Comparison of ENCODE assay signal across 8 cellular contexts in genomic region chr16:81447383-81448101, GRCh38. TPM values are rescaled to one million over a fixed set of nuclear protein-coding genes. Genes with fewer than 3 reads are reported as not detected.
DNase-seq lines count a peak whose midpoint lies in the region; ATAC-seq lines count a peak whose summit lies in the region.

No MANE protein-coding gene starts in this region.

- peak overlapping the region; percentile 13 for H3K27ac ChIP-seq in substantia nigra (ENCODE audit: low read depth, low read length, poor library complexity, severe bottlenecking)

- no peak overlapping the region for H3K27ac Mint-ChIP-seq in activated T-helper 1 cell treated with anti-CD3 and anti-CD28 coated beads, Interleukin-12 subunit alpha, Interleukin-12 subunit beta, Interleukin-2, Interleukin-4 antibody, amounts not matched to agents 30 ng/mL and 10 ng/mL and 1 ng/mL, durations not matched to agents 14 hours and 24 hours and 36 hours

- intact Hi-C loops in activated T-helper 1 cell treated with anti-CD3 and anti-CD28 coated beads, Interleukin-12 subunit alpha, Interleukin-12 subunit beta, Interleukin-2, Interleukin-4 antibody, amounts not matched to agents 30 ng/mL and 10 ng/mL and 1 ng/mL, durations not matched to agents 14 hours and 24 hours and 36 hours (cut with micrococcal nuclease): loop anchor here (5.0 kb wide), 1 partner anchor 75 kb away; no protein-coding TSS in a partner anchor

- peak overlapping the region; percentile 81 for H3K4me3 Mint-ChIP-seq in activated T-cell treated with anti-CD3 and anti-CD28 coated beads, Interleukin-2, amount 50 U/mL, for 4 hours
- H3K4me3 Mint-ChIP-seq in activated T-helper 1 cell treated with anti-CD3 and anti-CD28 coated beads, Interleukin-12 subunit alpha, Interleukin-12 subunit beta, Interleukin-2, Interleukin-4 antibody, amounts not matched to agents 30 ng/mL and 10 ng/mL and 1 ng/mL, durations not matched to agents 14 hours and 24 hours and 36 hours: peak overlapping the region; percentile 87

- no peak for ATAC-seq in activated T-cell treated with anti-CD3 and anti-CD28 coated beads, Interleukin-2, amount 50 U/mL, for 4 hours
- ATAC-seq in GM21528 (IDR thresholded peaks at IDR 0.05; ENCODE audit: low FRiP score, unreplicated experiment) (no peak), HG03097 (IDR thresholded peaks at IDR 0.05; ENCODE audit: low FRiP score, unreplicated experiment) (no peak)

- H3K4me1 Mint-ChIP-seq in activated T-cell treated with anti-CD3 and anti-CD28 coated beads, Interleukin-2, amount 50 U/mL, for 4 hours (ENCODE audit: low read depth): peaks cover 70% of the 10 kb centered on the region
- peaks cover 70% of the 10 kb centered on the region for H3K4me1 Mint-ChIP-seq in activated T-helper 1 cell treated with anti-CD3 and anti-CD28 coated beads, Interleukin-12 subunit alpha, Interleukin-12 subunit beta, Interleukin-2, Interleukin-4 antibody, amounts not matched to agents 30 ng/mL and 10 ng/mL and 1 ng/mL, durations not matched to agents 14 hours and 24 hours and 36 hours (ENCODE audit: low read depth)

- no peaks in the 10 kb centered on the region for H3K27me3 Mint-ChIP-seq in activated T-cell treated with anti-CD3 and anti-CD28 coated beads, Interleukin-2, amount 50 U/mL, for 4 hours (ENCODE audit: low read depth)
- H3K27me3 Mint-ChIP-seq in activated T-helper 1 cell treated with anti-CD3 and anti-CD28 coated beads, Interleukin-12 subunit alpha, Interleukin-12 subunit beta, Interleukin-2, Interleukin-4 antibody, amounts not matched to agents 30 ng/mL and 10 ng/mL and 1 ng/mL, durations not matched to agents 14 hours and 24 hours and 36 hours (ENCODE audit: insufficient read depth): peaks cover 14% of the 10 kb centered on the region

- DNase-seq in activated T-cell treated with anti-CD3 and anti-CD28 coated beads, Interleukin-2, amount 50 U/mL, for 4 hours: no peak
- no peak for DNase-seq in activated T-cell treated with anti-CD3 and anti-CD28 coated beads, Interleukin-2, amount 50 U/mL, for 1 hour
- no peak for DNase-seq in activated T-helper 1 cell treated with anti-CD3 and anti-CD28 coated beads, Interleukin-12 subunit alpha, Interleukin-12 subunit beta, Interleukin-2, Interleukin-4 antibody, amounts not matched to agents 30 ng/mL and 10 ng/mL and 1 ng/mL, durations not matched to agents 14 hours and 24 hours and 36 hours (ENCODE audit: low spot score)
- peak; percentile 66 for DNase-seq in islet precursor cell
- peak in 3 of 49 donors; percentile 18 to 50 (median 20) for DNase-seq in substantia nigra (lab: John Stamatoyannopoulos, UW)
- no peak for DNase-seq in activated CD4-positive, alpha-beta T cell treated with anti-CD3 and anti-CD28 coated beads for 4 hours

- peaks cover 12% of the 10 kb centered on the region for H3K9me3 Mint-ChIP-seq in activated T-cell treated with anti-CD3 and anti-CD28 coated beads, Interleukin-2, amount 50 U/mL, for 4 hours
- peaks cover 9% of the 10 kb centered on the region for H3K9me3 Mint-ChIP-seq in activated T-helper 1 cell treated with anti-CD3 and anti-CD28 coated beads, Interleukin-12 subunit alpha, Interleukin-12 subunit beta, Interleukin-2, Interleukin-4 antibody, amounts not matched to agents 30 ng/mL and 10 ng/mL and 1 ng/mL, durations not matched to agents 14 hours and 24 hours and 36 hours

- H3K36me3 Mint-ChIP-seq in activated T-cell treated with anti-CD3 and anti-CD28 coated beads, Interleukin-2, amount 50 U/mL, for 4 hours (ENCODE audit: insufficient read depth): peaks cover 3% of the 10 kb centered on the region
- H3K36me3 Mint-ChIP-seq in activated T-helper 1 cell treated with anti-CD3 and anti-CD28 coated beads, Interleukin-12 subunit alpha, Interleukin-12 subunit beta, Interleukin-2, Interleukin-4 antibody, amounts not matched to agents 30 ng/mL and 10 ng/mL and 1 ng/mL, durations not matched to agents 14 hours and 24 hours and 36 hours (ENCODE audit: low read depth): peaks cover 20% of the 10 kb centered on the region

RNA-seq across cellular contexts. Expression of gene CMIP, which starts 2.9 kb away (rescaled TPM):
- total RNA-seq in activated T-cell treated with anti-CD3 and anti-CD28 coated beads, Interleukin-2, amount 50 U/mL, for 4 hours: 10 to 100 TPM; 20.8 to 23.5 (median 21.9) TPM
- total RNA-seq in activated T-helper 1 cell treated with anti-CD3 and anti-CD28 coated beads, Interleukin-12 subunit alpha, Interleukin-12 subunit beta, Interleukin-2, Interleukin-4 antibody, amounts not matched to agents 30 ng/mL and 10 ng/mL and 1 ng/mL, durations not matched to agents 14 hours and 24 hours and 36 hours: 45.4 and 45.8 TPM in 2 replicates
